Comparison of ENCODE assay signal across 8 cellular contexts in the genomic region with DNA sequence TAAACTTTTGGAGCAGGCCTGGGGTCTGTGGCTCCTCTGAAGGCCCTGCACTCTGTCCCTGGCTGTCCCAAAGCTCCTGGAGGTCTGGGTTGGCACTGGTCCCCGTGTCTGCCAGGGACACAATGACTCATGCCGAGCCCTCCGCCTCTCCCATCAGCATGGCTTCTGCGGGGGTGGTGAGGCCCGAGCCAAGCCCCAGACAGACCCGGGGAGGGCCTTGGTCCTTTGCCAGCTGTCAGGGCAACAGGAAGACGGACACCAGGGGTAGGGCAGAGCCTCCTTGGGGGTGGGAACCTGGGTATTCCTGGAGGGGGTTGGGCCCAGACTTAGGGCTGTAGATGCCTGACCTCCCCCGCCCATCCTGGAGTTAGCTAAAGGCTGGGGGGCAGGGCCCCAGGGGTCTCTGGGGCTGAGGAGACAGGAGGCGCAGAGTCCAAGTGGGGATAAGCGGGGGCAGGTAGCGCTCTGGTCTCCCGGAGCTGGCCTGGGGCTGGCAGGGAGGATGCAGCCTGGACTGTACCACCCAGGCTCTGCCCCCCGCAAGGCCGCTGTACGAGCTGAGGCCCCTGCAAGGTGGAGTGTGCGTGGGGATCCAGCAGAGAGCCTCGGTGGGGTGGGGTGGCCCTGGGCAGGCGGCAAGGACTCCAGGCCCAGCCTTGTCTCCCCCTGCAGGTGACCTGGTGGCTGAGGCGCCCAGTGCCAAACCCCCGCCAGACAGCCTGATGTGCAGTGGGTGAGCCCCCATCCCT. TPM values are rescaled to one million over a fixed set of nuclear protein-coding genes. Genes with fewer than 3 reads are reported as not detected.
DNase-seq lines count a peak whose midpoint lies in the region; ATAC-seq and TF ChIP-seq lines count a peak whose summit lies in the region.

No MANE protein-coding gene starts in this region.

- H3K4me1 ChIP-seq in H9 (ENCODE audit: insufficient read depth, low read length), result no peaks in the 10 kb centered on the region
- H3K4me1 ChIP-seq in skeletal muscle satellite cell (ENCODE audit: control insufficient read depth, insufficient read depth, low read length), result peaks cover 12% of the 10 kb centered on the region

- TF ChIP-seq CTCF in H9 (conservative IDR thresholded peaks at IDR 0.05) (peak; percentile 43), VCaP (conservative IDR thresholded peaks at IDR 0.05) (0 out of 2 replicates have a peak, but pooled peaks have one; percentile 17)

- H3K36me3 Mint-ChIP-seq in H9 (ENCODE audit: insufficient read depth in 1 of 3, low read depth in 3 of 3), result peaks cover 12 to 50% (median 50%) of the 10 kb centered on the region in 3 experiments; a peak in 6 of 7 replicates
- H3K36me3 Mint-ChIP-seq in stimulated activated effector memory CD8-positive, alpha-beta T cell treated with anti-CD3 and anti-CD28 coated beads, Interleukin-12 subunit alpha, Interleukin-12 subunit beta, amount 100 ng/mL, for 72 hours, result no peaks in the 10 kb centered on the region

- no peak overlapping the region for H3K4me3 ChIP-seq in skeletal muscle satellite cell (ENCODE audit: low read length)

- WGBS in H9 (ENCODE audit: extremely low coverage, insufficient read length, low lambda C conversion rate), result no CpG with 5 or more reads among the region's 20 CpGs

- H2BK15ac ChIP-seq in H9 (ENCODE audit: low read depth, low read length), result no peak overlapping the region

- H4K20me1 ChIP-seq in H9 (ENCODE audit: control insufficient read depth, insufficient read depth, insufficient read length), result peaks cover 3% of the 10 kb centered on the region

- H3K36me3 ChIP-seq in skeletal muscle satellite cell (ENCODE audit: insufficient read depth, low read length), result peaks cover 46% of the 10 kb centered on the region

- no peak overlapping the region for H4K8ac ChIP-seq in H9 (replicated peaks; ENCODE audit: insufficient read length, low read depth, low read length)

- peak overlapping the region in 1 of 3 experiments; percentile 77; a peak in 1 of 7 replicates for H3K27ac Mint-ChIP-seq in H9
- H3K27ac Mint-ChIP-seq in stimulated activated effector memory CD8-positive, alpha-beta T cell treated with anti-CD3 and anti-CD28 coated beads, Interleukin-12 subunit alpha, Interleukin-12 subunit beta, amount 100 ng/mL, for 72 hours, result no peak overlapping the region

- no peak for DNase-seq in H9
- peak; percentile 95 for DNase-seq in cardiac septum (ENCODE audit: low spot score)
- no peak for DNase-seq in GOT3 (lab: John Stamatoyannopoulos, UW)
- DNase-seq in stimulated activated effector memory CD8-positive, alpha-beta T cell treated with anti-CD3 and anti-CD28 coated beads, Interleukin-12 subunit alpha, Interleukin-12 subunit beta, amount 100 ng/mL, for 72 hours (ENCODE audit: low spot score in 2 of 2), result no peak
- DNase-seq in NCI-H345 (lab: John Stamatoyannopoulos, UW), result no peak

- no peak overlapping the region for H4K5ac ChIP-seq in H9 (ENCODE audit: insufficient read length, low read depth, low read length)

- H2AFZ ChIP-seq in H9 (ENCODE audit: low read length), result no peak overlapping the region

- H3K4me2 ChIP-seq in H9 (ENCODE audit: insufficient read depth, insufficient read length, low read length) (no peak overlapping the region), skeletal muscle satellite cell (ENCODE audit: low read length) (peak overlapping the region; percentile 53)

- no peak overlapping the region for H2BK120ac ChIP-seq in H9 (ENCODE audit: low read depth, low read length, poor library complexity, severe bottlenecking)

- H2AK5ac ChIP-seq in H9 (ENCODE audit: insufficient read length, low read length), result no peak overlapping the region

- no peak for ATAC-seq in stimulated activated effector memory CD8-positive, alpha-beta T cell treated with anti-CD3 and anti-CD28 coated beads, Interleukin-12 subunit alpha, Interleukin-12 subunit beta, amount 100 ng/mL, for 72 hours
- ATAC-seq in GM18505 (IDR thresholded peaks at IDR 0.05; ENCODE audit: unreplicated experiment), result no peak

- no peak overlapping the region for H3K14ac ChIP-seq in H9 (ENCODE audit: insufficient read depth, low read length)

- TF ChIP-seq POLR2A in GM18505 (IDR thresholded peaks at IDR 0.05; ENCODE audit: borderline replicate concordance, extremely low read depth, insufficient read depth, insufficient read length), result no peak

- no peaks in the 10 kb centered on the region for H3K9me3 Mint-ChIP-seq in H9
- no peaks in the 10 kb centered on the region for H3K9me3 Mint-ChIP-seq in stimulated activated effector memory CD8-positive, alpha-beta T cell treated with anti-CD3 and anti-CD28 coated beads, Interleukin-12 subunit alpha, Interleukin-12 subunit beta, amount 100 ng/mL, for 72 hours

- no peak overlapping the region for H3K4me3 Mint-ChIP-seq in H9
- no peak overlapping the region for H3K4me3 Mint-ChIP-seq in stimulated activated effector memory CD8-positive, alpha-beta T cell treated with anti-CD3 and anti-CD28 coated beads, Interleukin-12 subunit alpha, Interleukin-12 subunit beta, amount 100 ng/mL, for 72 hours

- 0 out of 4 replicates have a peak, but pooled peaks cover 0 to 2% of the 10 kb centered on the region in 2 experiments for H3K4me1 Mint-ChIP-seq in H9
- no peaks in the 10 kb centered on the region for H3K4me1 Mint-ChIP-seq in stimulated activated effector memory CD8-positive, alpha-beta T cell treated with anti-CD3 and anti-CD28 coated beads, Interleukin-12 subunit alpha, Interleukin-12 subunit beta, amount 100 ng/mL, for 72 hours

- H3T11ph ChIP-seq in H9 (ENCODE audit: low read length), result no peak overlapping the region

- no peaks in the 10 kb centered on the region for H3K27me3 Mint-ChIP-seq in H9 (ENCODE audit: low read depth)

- H3K9ac ChIP-seq in H9 (ENCODE audit: extremely low read depth, insufficient read length, low read length) (no peak overlapping the region), skeletal muscle satellite cell (ENCODE audit: low read depth, low read length) (no peak overlapping the region)

- H3K27me3 ChIP-seq in H9 (ENCODE audit: insufficient read depth, low read length) (no peaks in the 10 kb centered on the region), skeletal muscle satellite cell (ENCODE audit: control insufficient read depth, insufficient read depth, low read length) (no peaks in the 10 kb centered on the region)

- H2BK5ac ChIP-seq in H9 (ENCODE audit: insufficient read length, low read length), result no peak overlapping the region

- H4K91ac ChIP-seq in H9 (ENCODE audit: insufficient read length, low read depth, low read length), result no peak overlapping the region

- H2BK20ac ChIP-seq in H9 (ENCODE audit: low read depth, low read length, poor library complexity, severe bottlenecking), result no peak overlapping the region

- no peaks in the 10 kb centered on the region for H3K79me2 ChIP-seq in H9 (ENCODE audit: insufficient read depth, low read length)

- no peak overlapping the region for H3K23ac ChIP-seq in H9 (ENCODE audit: insufficient read length, low read depth, low read length)

- no peak overlapping the region for H3K4ac ChIP-seq in H9 (ENCODE audit: low read depth, low read length)

- intact Hi-C loops in cardiac septum (cut with DNase I), result loop anchor here (2.0 kb wide), 2 partner anchors 16 kb away; a partner anchor contains a TSS

- H3K23me2 ChIP-seq in H9 (ENCODE audit: insufficient read length, low read depth, low read length, poor library complexity, severe bottlenecking), result no peaks in the 10 kb centered on the region

- H3K18ac ChIP-seq in H9 (ENCODE audit: insufficient read length, low read depth, low read length), result no peak overlapping the region

- H3K79me1 ChIP-seq in H9 (ENCODE audit: insufficient read depth, low read depth, low read length, poor library complexity, severe bottlenecking), result no peaks in the 10 kb centered on the region

- H3K56ac ChIP-seq in H9 (ENCODE audit: insufficient read length, low read depth, low read length), result no peak overlapping the region

- H3K27ac ChIP-seq in H9 (ENCODE audit: insufficient read length, low read depth, low read length), result no peak overlapping the region
- no peak overlapping the region for H3K27ac ChIP-seq in VCaP

- H3K9me3 ChIP-seq in H9 (ENCODE audit: control insufficient read depth, low read depth, low read length) (no peaks in the 10 kb centered on the region), skeletal muscle satellite cell (replicated peaks; ENCODE audit: low read length) (no peaks in the 10 kb centered on the region)

- no peak overlapping the region for H2BK12ac ChIP-seq in H9 (ENCODE audit: insufficient read length, low read depth, low read length)

RNA-seq across cellular contexts. Expression of a gene that starts 16.4 kb away (rescaled TPM):
- total RNA-seq in H9 (2021), result 116 and 117 TPM in 2 replicates
- 9.9 TPM for total RNA-seq in cardiac septum
- 15.9 and 21.3 TPM in 2 replicates for total RNA-seq in skeletal muscle satellite cell (2012; rRNA removed)

RNA-seq across cellular contexts. Expression of a gene that starts 18.3 kb away (rescaled TPM):
- total RNA-seq in H9 (2021), result 52.7 and 57.2 TPM in 2 replicates
- 43.7 TPM for total RNA-seq in cardiac septum
- total RNA-seq in skeletal muscle satellite cell (2012; rRNA removed), result 4.6 and 4.8 TPM in 2 replicates

RNA-seq across cellular contexts. Expression of a gene that starts 37.0 kb away (rescaled TPM):
- total RNA-seq in H9 (2021) (53.3 and 61.7 TPM in 2 replicates), cardiac septum (23.1 TPM)
- 12.4 and 13.3 TPM in 2 replicates for total RNA-seq in skeletal muscle satellite cell (2012; rRNA removed)

Comparison
In these comparisons a context has a peak if more than half of its experiments do, and no peak if none do; other contexts are left out.
1. RNA of a gene that starts 16.4 kb away (total RNA-seq): 116 to 117 TPM in H9; 9.9 TPM in cardiac septum (single experiment); every median in the first group is over 10 times any median in the second.